ENCODE assay signal across 9 cellular contexts in the genomic region with DNA sequence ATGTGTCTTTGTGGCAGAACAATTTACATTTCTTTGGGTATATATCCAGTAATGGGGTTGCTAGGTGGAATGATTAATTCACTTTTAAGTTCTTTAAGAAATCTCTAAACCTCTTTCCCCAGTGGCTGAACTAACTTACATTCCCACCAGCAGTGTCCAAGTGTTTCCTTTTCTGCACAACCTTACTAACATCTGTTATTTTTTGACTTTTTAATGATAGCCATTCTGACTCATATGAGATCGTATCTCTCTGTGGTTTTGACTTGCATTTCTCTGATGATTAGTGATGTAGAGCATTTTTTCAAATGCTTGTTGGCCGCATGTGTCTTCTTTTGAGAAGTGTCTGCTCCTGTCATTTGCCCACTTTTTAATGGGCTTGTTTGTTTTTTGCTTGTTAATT. TPM values are rescaled to one million over a fixed set of nuclear protein-coding genes. Genes with fewer than 3 reads are reported as not detected.
DNase-seq lines count a peak whose midpoint lies in the region; ATAC-seq and TF ChIP-seq lines count a peak whose summit lies in the region.
"Had no signal": no experiment of that assay in that cellular context is flagged by ENCODE, and none has a peak within 500 bp of the region (broad histone marks: within the 10 kb centered on the region; RNA-seq: fewer than 3 reads in every experiment).

No MANE protein-coding gene starts in this region.

- H3K9me3 Mint-ChIP-seq in mesothelial cell of epicardium, result peaks cover 24% of the 10 kb centered on the region

- intact Hi-C loops in left ventricle myocardium superior (cut with micrococcal nuclease), result no loop called here

- H3K36me3 Mint-ChIP-seq in mesothelial cell of epicardium, result peaks cover 11% of the 10 kb centered on the region

- DNase-seq in Caki2 (ENCODE audit: low read depth), result peak; percentile 83
- DNase-seq in choroid plexus epithelial cell (ENCODE audit: low read depth), result peak; percentile 79
- DNase-seq in DMS114 treated with DMSO at 0.1 percent for 48 hours (lab: John Stamatoyannopoulos, UW; ENCODE audit: unreplicated experiment), result no peak
- no peak for DNase-seq in mesothelial cell of epicardium (ENCODE audit: low spot score in 2 of 2, unreplicated experiment in 2 of 2)
- DNase-seq in left ventricle myocardium superior, result no peak
- no peak for DNase-seq in activated CD4-positive, CD25-positive, alpha-beta regulatory T cell (lab: John Stamatoyannopoulos, UW)
- DNase-seq: activated T-cell treated with anti-CD3 and anti-CD28 coated beads, Interleukin-2, amount 50 U/mL, for 1 hour had no signal

- no peaks in the 10 kb centered on the region for H3K4me1 Mint-ChIP-seq in mesothelial cell of epicardium

- no peak overlapping the region for H3K4me3 Mint-ChIP-seq in mesothelial cell of epicardium

- in situ Hi-C loops in Caki2 (cut with HindIII; ENCODE audit: low pct_unique_long_range_greater_than_20kb, low sequenced_read_pairs), result no loop called here

- H3K27ac Mint-ChIP-seq in mesothelial cell of epicardium, result no peak overlapping the region

- ATAC-seq in GM21381 (IDR thresholded peaks at IDR 0.05; ENCODE audit: unreplicated experiment), result peak; percentile 61
- ATAC-seq in HG03520 (IDR thresholded peaks at IDR 0.05; ENCODE audit: unreplicated experiment), result peak; percentile 60
- ATAC-seq in left ventricle myocardium superior, result no peak

- H3K27me3 Mint-ChIP-seq in mesothelial cell of epicardium (ENCODE audit: low read depth), result no peaks in the 10 kb centered on the region

- TF ChIP-seq CTCF in choroid plexus epithelial cell (conservative IDR thresholded peaks at IDR 0.05; ENCODE audit: low read depth, low read length), result no peak
- TF ChIP-seq CTCF in mesothelial cell of epicardium (IDR thresholded peaks at IDR 0.05; ENCODE audit: unreplicated experiment), result no peak

- no peak overlapping the region for H3K4me3 ChIP-seq in choroid plexus epithelial cell (ENCODE audit: low read depth, low read length)

RNA-seq across cellular contexts. Expression of a gene that starts 43.1 kb away (rescaled TPM):
- total RNA-seq in Caki2 (2014; rRNA removed; shearing (Covaris generic); ENCODE audit: low replicate concordance), result 17.3 and 36.9 TPM in 2 replicates
- total RNA-seq in mesothelial cell of epicardium (not detected in 3 replicates), left ventricle myocardium superior (not detected)

Comparison
In these comparisons a context has a peak if more than half of its experiments do, and no peak if none do; other contexts are left out.
1. DNase-seq: peak in Caki2 (single experiment) and choroid plexus epithelial cell (single experiment); none in DMS114 treated with DMSO at 0.1 percent for 48 hours (single experiment), mesothelial cell of epicardium (0 of 2), left ventricle myocardium superior (single experiment) and activated CD4-positive, CD25-positive, alpha-beta regulatory T cell (0 of 4).
2. RNA of a gene that starts 43.1 kb away (total RNA-seq): 17.3 to 36.9 TPM in Caki2; not detected in mesothelial cell of epicardium and not detected in left ventricle myocardium superior (single experiment); every median in the first group is over 10 times any median in the second.